14 cellular contexts compared by ENCODE assay signal in genomic region chr3:45547202-45547701, GRCh38. TPM values are rescaled to one million over a fixed set of nuclear protein-coding genes. Genes with fewer than 3 reads are reported as not detected.
DNase-seq lines count a peak whose midpoint lies in the region; ATAC-seq and TF ChIP-seq lines count a peak whose summit lies in the region.
"Had no signal": no experiment of that assay in that cellular context is flagged by ENCODE, and none has a peak within 500 bp of the region (broad histone marks: within the 10 kb centered on the region; RNA-seq: fewer than 3 reads in every experiment).

No MANE protein-coding gene starts in this region.

- no peak for TF ChIP-seq CTCF in liver (IDR thresholded peaks at IDR 0.05; ENCODE audit: low read depth, low read length, missing input control)
- TF ChIP-seq CTCF in Caco-2 (IDR thresholded peaks at IDR 0.05; ENCODE audit: insufficient read depth in 1 of 2, low read depth in 1 of 2, low read length in 1 of 2, severe bottlenecking in 1 of 2, unreplicated experiment in 1 of 2) = no peak

- no peaks in the 10 kb centered on the region for H3K9me3 Mint-ChIP-seq in T-helper 2 cell treated with Interferon-gamma antibody and Interleukin-4, amounts not matched to agents 5 μg/mL and 100 μg/mL, for 36 hours
- no peaks in the 10 kb centered on the region for H3K9me3 Mint-ChIP-seq in activated T-helper 2 cell treated with anti-CD3 and anti-CD28 coated beads, Interferon-gamma antibody, Interleukin-2, Interleukin-4, amounts not matched to agents 10 μg/mL and 5 μg/mL and 100 μg/mL, durations not matched to agents 14 hours and 24 hours and 36 hours
- H3K9me3 Mint-ChIP-seq in stimulated activated memory B cell treated with anti-CD40 and anti-IgM and Interleukin-4, amounts not matched to agents 10 μg/mL and 1 μg/mL and 100 μg/mL, for 72 hours = no peaks in the 10 kb centered on the region
- H3K9me3 Mint-ChIP-seq in activated T-cell treated with anti-CD3 and anti-CD28 coated beads, Interleukin-2, amount 50 U/mL, for 24 hours = no peaks in the 10 kb centered on the region
- H3K9me3 Mint-ChIP-seq in Caco-2 (ENCODE audit: unreplicated experiment) = no peaks in the 10 kb centered on the region
- H3K9me3 Mint-ChIP-seq: activated CD4-positive, alpha-beta memory T cell treated with anti-CD3 and anti-CD28 coated beads for 36 hours had no signal

- no TSS peak for BruUV-seq in Caco-2 (replicated peaks; lab: Mats Ljungman, UMichigan)

- H3K4me3 Mint-ChIP-seq in T-helper 2 cell treated with Interferon-gamma antibody and Interleukin-4, amounts not matched to agents 5 μg/mL and 100 μg/mL, for 36 hours = no peak overlapping the region
- H3K4me3 Mint-ChIP-seq in activated T-helper 2 cell treated with anti-CD3 and anti-CD28 coated beads, Interferon-gamma antibody, Interleukin-2, Interleukin-4, amounts not matched to agents 10 μg/mL and 5 μg/mL and 100 μg/mL, durations not matched to agents 14 hours and 24 hours and 36 hours (ENCODE audit: low read depth) = no peak overlapping the region
- H3K4me3 Mint-ChIP-seq in stimulated activated memory B cell treated with anti-CD40 and anti-IgM and Interleukin-4, amounts not matched to agents 10 μg/mL and 1 μg/mL and 100 μg/mL, for 72 hours = no peak overlapping the region
- H3K4me3 Mint-ChIP-seq in activated T-cell treated with anti-CD3 and anti-CD28 coated beads, Interleukin-2, amount 50 U/mL, for 24 hours = no peak overlapping the region
- no peak overlapping the region for H3K4me3 Mint-ChIP-seq in Caco-2 (ENCODE audit: unreplicated experiment)
- H3K4me3 Mint-ChIP-seq: activated CD4-positive, alpha-beta memory T cell treated with anti-CD3 and anti-CD28 coated beads for 36 hours had no signal

- H3K27me3 Mint-ChIP-seq in T-helper 2 cell treated with Interferon-gamma antibody and Interleukin-4, amounts not matched to agents 5 μg/mL and 100 μg/mL, for 36 hours (ENCODE audit: low read depth) = no peaks in the 10 kb centered on the region
- H3K27me3 Mint-ChIP-seq in activated T-helper 2 cell treated with anti-CD3 and anti-CD28 coated beads, Interferon-gamma antibody, Interleukin-2, Interleukin-4, amounts not matched to agents 10 μg/mL and 5 μg/mL and 100 μg/mL, durations not matched to agents 14 hours and 24 hours and 36 hours (ENCODE audit: low read depth) = no peaks in the 10 kb centered on the region
- no peaks in the 10 kb centered on the region for H3K27me3 Mint-ChIP-seq in stimulated activated memory B cell treated with anti-CD40 and anti-IgM and Interleukin-4, amounts not matched to agents 10 μg/mL and 1 μg/mL and 100 μg/mL, for 72 hours
- no peaks in the 10 kb centered on the region for H3K27me3 Mint-ChIP-seq in activated T-cell treated with anti-CD3 and anti-CD28 coated beads, Interleukin-2, amount 50 U/mL, for 24 hours
- H3K27me3 Mint-ChIP-seq in Caco-2 (ENCODE audit: insufficient read depth, unreplicated experiment) = no peaks in the 10 kb centered on the region
- H3K27me3 Mint-ChIP-seq: activated CD4-positive, alpha-beta memory T cell treated with anti-CD3 and anti-CD28 coated beads for 36 hours had no signal

- H3K36me3 ChIP-seq in liver (ENCODE audit: control insufficient read depth in 4 of 4, insufficient read depth in 3 of 4, low read depth in 1 of 4, low read length in 3 of 4) (no peaks in the 10 kb centered on the region), Caco-2 (ENCODE audit: control insufficient read depth, insufficient read depth, low read length) (peaks cover 1% of the 10 kb centered on the region; the same call in 1 of the 2 replicates)

- POLR2A ChIA-PET in Caco-2 (lab: Charles Lee) = no interaction called here

- peak in 1 of 2 donors; percentile 47 for TF ChIP-seq RAD21 in liver (IDR thresholded peaks at IDR 0.05)

- no peak overlapping the region for H3K4me3 ChIP-seq in liver (ENCODE audit: low read depth in 1 of 3, low read length in 3 of 3)
- no peak overlapping the region for H3K4me3 ChIP-seq in Caco-2 (ENCODE audit: low read depth, low read length)
- H3K4me3 ChIP-seq: cardiac muscle cell, GM23248 had no signal

- DNase-seq in T-helper 2 cell treated with Interferon-gamma antibody and Interleukin-4, amounts not matched to agents 5 μg/mL and 100 μg/mL, for 36 hours (ENCODE audit: low spot score) = no peak
- no peak for DNase-seq in T-helper 2 cell
- DNase-seq in activated T-helper 2 cell treated with anti-CD3 and anti-CD28 coated beads, Interferon-gamma antibody, Interleukin-2, Interleukin-4, amounts not matched to agents 10 μg/mL and 5 μg/mL and 100 μg/mL, durations not matched to agents 14 hours and 24 hours and 36 hours (ENCODE audit: low spot score) = no peak
- DNase-seq in activated T-cell treated with anti-CD3 and anti-CD28 coated beads, Interleukin-2, amount 50 U/mL, for 24 hours = no peak
- DNase-seq in Caco-2 = no peak
- DNase-seq in NCI-H774 (lab: John Stamatoyannopoulos, UW) = no peak
- DNase-seq: activated gamma-delta T cell, NCI-H1417 had no signal

- H3K4me1 ChIP-seq in liver (ENCODE audit: control insufficient read depth in 4 of 4, insufficient read depth in 4 of 4, low read length in 3 of 4) (peaks cover 39 to 68% (median 61%) of the 10 kb centered on the region in 4 donors), Caco-2 (no peaks in the 10 kb centered on the region)

- H3K27ac Mint-ChIP-seq in T-helper 2 cell treated with Interferon-gamma antibody and Interleukin-4, amounts not matched to agents 5 μg/mL and 100 μg/mL, for 36 hours = peak overlapping the region; percentile 45
- peak overlapping the region; percentile 50 for H3K27ac Mint-ChIP-seq in activated T-helper 2 cell treated with anti-CD3 and anti-CD28 coated beads, Interferon-gamma antibody, Interleukin-2, Interleukin-4, amounts not matched to agents 10 μg/mL and 5 μg/mL and 100 μg/mL, durations not matched to agents 14 hours and 24 hours and 36 hours
- peak overlapping the region; percentile 62 for H3K27ac Mint-ChIP-seq in stimulated activated memory B cell treated with anti-CD40 and anti-IgM and Interleukin-4, amounts not matched to agents 10 μg/mL and 1 μg/mL and 100 μg/mL, for 72 hours
- H3K27ac Mint-ChIP-seq in activated T-cell treated with anti-CD3 and anti-CD28 coated beads, Interleukin-2, amount 50 U/mL, for 24 hours = no peak overlapping the region
- H3K27ac Mint-ChIP-seq in Caco-2 (ENCODE audit: unreplicated experiment) = no peak overlapping the region
- H3K27ac Mint-ChIP-seq: activated CD4-positive, alpha-beta memory T cell treated with anti-CD3 and anti-CD28 coated beads for 36 hours had no signal

- H3K36me3 Mint-ChIP-seq in T-helper 2 cell treated with Interferon-gamma antibody and Interleukin-4, amounts not matched to agents 5 μg/mL and 100 μg/mL, for 36 hours (ENCODE audit: low read depth) = no peaks in the 10 kb centered on the region
- no peaks in the 10 kb centered on the region for H3K36me3 Mint-ChIP-seq in activated T-helper 2 cell treated with anti-CD3 and anti-CD28 coated beads, Interferon-gamma antibody, Interleukin-2, Interleukin-4, amounts not matched to agents 10 μg/mL and 5 μg/mL and 100 μg/mL, durations not matched to agents 14 hours and 24 hours and 36 hours (ENCODE audit: low read depth)
- H3K36me3 Mint-ChIP-seq in stimulated activated memory B cell treated with anti-CD40 and anti-IgM and Interleukin-4, amounts not matched to agents 10 μg/mL and 1 μg/mL and 100 μg/mL, for 72 hours = peaks cover 15% of the 10 kb centered on the region
- H3K36me3 Mint-ChIP-seq in activated T-cell treated with anti-CD3 and anti-CD28 coated beads, Interleukin-2, amount 50 U/mL, for 24 hours (ENCODE audit: low read depth) = peaks cover 24% of the 10 kb centered on the region
- peaks cover 6% of the 10 kb centered on the region for H3K36me3 Mint-ChIP-seq in Caco-2 (ENCODE audit: insufficient read depth, unreplicated experiment)

- H3K27ac ChIP-seq in liver (ENCODE audit: low read depth in 1 of 2, low read length in 2 of 2) = peak overlapping the region; percentile 52 to 80
- H3K27ac ChIP-seq: cardiac muscle cell had no signal

- 20% methylated on average over 9 of the region's 9 CpGs for WGBS in liver

- ATAC-seq in stimulated activated memory B cell treated with anti-CD40 and anti-IgM and Interleukin-4, amounts not matched to agents 10 μg/mL and 1 μg/mL and 100 μg/mL, for 72 hours = no peak
- ATAC-seq: Panc1 had no signal

- H3K9ac ChIP-seq in liver (ENCODE audit: low read depth in 1 of 2, low read length in 2 of 2) = no peak overlapping the region
- H3K9ac ChIP-seq: GM23248 had no signal

- intact Hi-C loops in activated T-helper 2 cell treated with anti-CD3 and anti-CD28 coated beads, Interferon-gamma antibody, Interleukin-2, Interleukin-4, amounts not matched to agents 10 μg/mL and 5 μg/mL and 100 μg/mL, durations not matched to agents 14 hours and 24 hours and 36 hours (cut with micrococcal nuclease) = no loop called here
- intact Hi-C loops in Caco-2 (cut with micrococcal nuclease; ENCODE audit: unreplicated experiment) = no loop called here

- CTCF ChIA-PET in Caco-2 (lab: Charles Lee) = no interaction called here

- H3K27me3 ChIP-seq in liver (ENCODE audit: control insufficient read depth in 4 of 4, insufficient read depth in 4 of 4, low read length in 3 of 4) (no peaks in the 10 kb centered on the region), Caco-2 (replicated peaks; ENCODE audit: control insufficient read depth, insufficient read depth, low read length) (no peaks in the 10 kb centered on the region)
- H3K27me3 ChIP-seq: cardiac muscle cell had no signal

- no peaks in the 10 kb centered on the region for H3K9me3 ChIP-seq in liver (ENCODE audit: control insufficient read depth in 4 of 4, low read length in 3 of 4)
- no peaks in the 10 kb centered on the region for H3K9me3 ChIP-seq in Caco-2

- H3K4me1 Mint-ChIP-seq in T-helper 2 cell treated with Interferon-gamma antibody and Interleukin-4, amounts not matched to agents 5 μg/mL and 100 μg/mL, for 36 hours (ENCODE audit: low read depth) = no peaks in the 10 kb centered on the region
- peaks cover 18% of the 10 kb centered on the region for H3K4me1 Mint-ChIP-seq in activated T-helper 2 cell treated with anti-CD3 and anti-CD28 coated beads, Interferon-gamma antibody, Interleukin-2, Interleukin-4, amounts not matched to agents 10 μg/mL and 5 μg/mL and 100 μg/mL, durations not matched to agents 14 hours and 24 hours and 36 hours (ENCODE audit: low read depth)
- H3K4me1 Mint-ChIP-seq in stimulated activated memory B cell treated with anti-CD40 and anti-IgM and Interleukin-4, amounts not matched to agents 10 μg/mL and 1 μg/mL and 100 μg/mL, for 72 hours = peaks cover 20% of the 10 kb centered on the region
- peaks cover 5% of the 10 kb centered on the region for H3K4me1 Mint-ChIP-seq in activated T-cell treated with anti-CD3 and anti-CD28 coated beads, Interleukin-2, amount 50 U/mL, for 24 hours (ENCODE audit: low read depth)
- H3K4me1 Mint-ChIP-seq in Caco-2 (ENCODE audit: low read depth, unreplicated experiment) = no peaks in the 10 kb centered on the region

TF ChIP-seq in liver, 16 proteins besides CTCF, POLR2A, EP300 and RAD21 (continues in another document):
- TF ChIP-seq FOXA2 (IDR thresholded peaks at IDR 0.05) = peak; percentile 88
- peak; percentile 100 for TF ChIP-seq SP1 (IDR thresholded peaks at IDR 0.05)

RNA-seq across cellular contexts. Expression of gene LIMD1, which starts 47.3 kb away (rescaled TPM):
- total RNA-seq in activated T-helper 2 cell treated with anti-CD3 and anti-CD28 coated beads, Interferon-gamma antibody, Interleukin-2, Interleukin-4, amounts not matched to agents 10 μg/mL and 5 μg/mL and 100 μg/mL, durations not matched to agents 14 hours and 24 hours and 36 hours = 42.3 and 43.2 TPM in 2 replicates
- total RNA-seq in liver = 10 to 100 TPM; 16.2 to 23.3 TPM
- 1 to 10 TPM; 7.8 to 8.1 TPM for polyA plus RNA-seq in liver
- 28.4 and 31.3 TPM in 2 replicates for total RNA-seq in Caco-2 (2022)

Comparison
In these comparisons a context has a peak if more than half of its experiments do, and no peak if none do; other contexts are left out.
1. H3K27ac Mint-ChIP-seq: peak in T-helper 2 cell treated with Interferon-gamma antibody and Interleukin-4, amounts not matched to agents 5 μg/mL and 100 μg/mL, for 36 hours (single experiment), activated T-helper 2 cell treated with anti-CD3 and anti-CD28 coated beads, Interferon-gamma antibody, Interleukin-2, Interleukin-4, amounts not matched to agents 10 μg/mL and 5 μg/mL and 100 μg/mL, durations not matched to agents 14 hours and 24 hours and 36 hours (single experiment) and stimulated activated memory B cell treated with anti-CD40 and anti-IgM and Interleukin-4, amounts not matched to agents 10 μg/mL and 1 μg/mL and 100 μg/mL, for 72 hours (single experiment); none in activated T-cell treated with anti-CD3 and anti-CD28 coated beads, Interleukin-2, amount 50 U/mL, for 24 hours (single experiment) and Caco-2 (single experiment).